Comparison of ENCODE assay signal across 17 cellular contexts in genomic region chr13:22455036-22455435, GRCh38.
DNase-seq lines count a peak whose midpoint lies in the region; ATAC-seq and TF ChIP-seq lines count a peak whose summit lies in the region.
"Had no signal": no experiment of that assay in that cellular context is flagged by ENCODE, and none has a peak within 500 bp of the region (broad histone marks: within the 10 kb centered on the region; RNA-seq: fewer than 3 reads in every experiment).

No MANE protein-coding gene starts in this region.

- H3K36me3 Mint-ChIP-seq in H9 (ENCODE audit: insufficient read depth in 1 of 3, low read depth in 3 of 3): 0 out of 7 replicates have a peak, but pooled peaks cover 0 to 2% (median 0%) of the 10 kb centered on the region in 3 experiments
- H3K36me3 Mint-ChIP-seq: CD8-positive, alpha-beta memory T cell had no signal

- H3K27ac Mint-ChIP-seq in H9: no peak overlapping the region
- H3K27ac Mint-ChIP-seq: CD8-positive, alpha-beta memory T cell had no signal

- H3K4ac ChIP-seq in H9 (ENCODE audit: low read depth, low read length): no peak overlapping the region

- H3K14ac ChIP-seq in H9 (ENCODE audit: insufficient read depth, low read length): no peak overlapping the region

- H3K79me2 ChIP-seq in H9 (ENCODE audit: insufficient read depth, low read length): no peaks in the 10 kb centered on the region

- H3K23me2 ChIP-seq in H9 (ENCODE audit: insufficient read length, low read depth, low read length, poor library complexity, severe bottlenecking): no peaks in the 10 kb centered on the region

- no peak overlapping the region for H2BK120ac ChIP-seq in H9 (ENCODE audit: low read depth, low read length, poor library complexity, severe bottlenecking)

- no peak for TF ChIP-seq CTCF in H9 (conservative IDR thresholded peaks at IDR 0.05)

- H3K9ac ChIP-seq in H9 (ENCODE audit: extremely low read depth, insufficient read length, low read length): no peak overlapping the region

- no peak overlapping the region for H2BK20ac ChIP-seq in H9 (ENCODE audit: low read depth, low read length, poor library complexity, severe bottlenecking)

- H2BK15ac ChIP-seq in H9 (ENCODE audit: low read depth, low read length): no peak overlapping the region

- WGBS in H9 (ENCODE audit: extremely low coverage, insufficient read length, low lambda C conversion rate): no CpG with 5 or more reads among the region's 2 CpGs

- no peaks in the 10 kb centered on the region for H3K27me3 Mint-ChIP-seq in H9 (ENCODE audit: low read depth)
- H3K27me3 Mint-ChIP-seq: CD8-positive, alpha-beta memory T cell had no signal

- H2BK12ac ChIP-seq in H9 (ENCODE audit: insufficient read length, low read depth, low read length): no peak overlapping the region

- no peak overlapping the region for H3K56ac ChIP-seq in H9 (ENCODE audit: insufficient read length, low read depth, low read length)

- no peak overlapping the region for H4K5ac ChIP-seq in H9 (ENCODE audit: insufficient read length, low read depth, low read length)

- H3K9me3 Mint-ChIP-seq in H9: peaks cover 0 to 2% of the 10 kb centered on the region in 2 experiments; a peak in 1 of 5 replicates
- H3K9me3 Mint-ChIP-seq: CD8-positive, alpha-beta memory T cell had no signal

- H3T11ph ChIP-seq in H9 (ENCODE audit: low read length): no peak overlapping the region

- H3K18ac ChIP-seq in H9 (ENCODE audit: insufficient read length, low read depth, low read length): no peak overlapping the region

- no peak overlapping the region for H3K4me2 ChIP-seq in H9 (ENCODE audit: insufficient read depth, insufficient read length, low read length)

- no peak overlapping the region for H2BK5ac ChIP-seq in H9 (ENCODE audit: insufficient read length, low read length)

- no peak for ATAC-seq in GM21737 (IDR thresholded peaks at IDR 0.05; ENCODE audit: unreplicated experiment)
- ATAC-seq: K562, PC-3 had no signal

- DNase-seq in Daoy (ENCODE audit: low read depth): peak; percentile 48
- DNase-seq in NCI-H226: peak; percentile 20
- DNase-seq in astrocyte of the hippocampus (ENCODE audit: low read depth, low spot score): peak; percentile 42
- DNase-seq in renal cortical epithelial cell (ENCODE audit: low read depth): peak; percentile 7
- DNase-seq in GM19238 (ENCODE audit: insufficient read length, low spot score): no peak
- DNase-seq in H9: no peak
- no peak for DNase-seq in activated T-cell treated with anti-CD3 and anti-CD28 coated beads, Interleukin-2, amount 50 U/mL, for 1 hour
- DNase-seq: CD8-positive, alpha-beta memory T cell; EL; HCEC 1CT; NCI-H1048; NCI-H2107; PC-3 had no signal

- H3K4me1 Mint-ChIP-seq in H9: peaks cover 8 to 18% of the 10 kb centered on the region in 2 experiments
- H3K4me1 Mint-ChIP-seq: CD8-positive, alpha-beta memory T cell had no signal

- H3K27me3 ChIP-seq in H9 (ENCODE audit: insufficient read depth, low read length): no peaks in the 10 kb centered on the region
- H3K27me3 ChIP-seq: SJSA1 had no signal

- H4K8ac ChIP-seq in H9 (replicated peaks; ENCODE audit: insufficient read length, low read depth, low read length): no peak overlapping the region

- H3K4me1 ChIP-seq in H9 (ENCODE audit: insufficient read depth, low read length): peaks cover 3% of the 10 kb centered on the region; the same call in 1 of the 2 replicates
- H3K4me1 ChIP-seq: SJSA1 had no signal

- H2AK5ac ChIP-seq in H9 (ENCODE audit: insufficient read length, low read length): no peak overlapping the region

- H4K91ac ChIP-seq in H9 (ENCODE audit: insufficient read length, low read depth, low read length): no peak overlapping the region

- H3K23ac ChIP-seq in H9 (ENCODE audit: insufficient read length, low read depth, low read length): no peak overlapping the region

- H3K9me3 ChIP-seq in H9 (ENCODE audit: control insufficient read depth, low read depth, low read length): no peaks in the 10 kb centered on the region
- H3K9me3 ChIP-seq: SJSA1 had no signal

- H3K27ac ChIP-seq in H9 (ENCODE audit: insufficient read length, low read depth, low read length): no peak overlapping the region
- H3K27ac ChIP-seq: RWPE1, SJSA1 had no signal

- no peaks in the 10 kb centered on the region for H4K20me1 ChIP-seq in H9 (ENCODE audit: control insufficient read depth, insufficient read depth, insufficient read length)

- H2AFZ ChIP-seq in H9 (ENCODE audit: low read length): no peak overlapping the region

- no peak overlapping the region for H3K4me3 Mint-ChIP-seq in H9
- H3K4me3 Mint-ChIP-seq: CD8-positive, alpha-beta memory T cell had no signal

- H3K79me1 ChIP-seq in H9 (ENCODE audit: insufficient read depth, low read depth, low read length, poor library complexity, severe bottlenecking): no peaks in the 10 kb centered on the region

Comparison
In these comparisons a context has a peak if more than half of its experiments do, and no peak if none do; other contexts are left out.
1. DNase-seq: peak in Daoy (single experiment), NCI-H226 (single experiment), astrocyte of the hippocampus (single experiment) and renal cortical epithelial cell (single experiment); none in GM19238 (single experiment), H9 (single experiment) and activated T-cell treated with anti-CD3 and anti-CD28 coated beads, Interleukin-2, amount 50 U/mL, for 1 hour (single experiment).